Comparison of ENCODE assay signal across 8 cellular contexts in genomic region chr1:43978264-43978550, GRCh38. TPM values are rescaled to one million over a fixed set of nuclear protein-coding genes. Genes with fewer than 3 reads are reported as not detected.
DNase-seq lines count a peak whose midpoint lies in the region; ATAC-seq and TF ChIP-seq lines count a peak whose summit lies in the region.

No MANE protein-coding gene starts in this region.

- H3K4me1 ChIP-seq in HUES6 (ENCODE audit: control insufficient read depth, insufficient read depth, low read length) = peaks cover 25% of the 10 kb centered on the region
- H3K4me1 ChIP-seq in ascending aorta = peaks cover 11 to 27% of the 10 kb centered on the region in 2 donors
- peaks cover 56 to 60% of the 10 kb centered on the region in 2 donors for H3K4me1 ChIP-seq in mucosa of rectum (ENCODE audit: control insufficient read depth in 2 of 2, insufficient read depth in 2 of 2, low read length in 2 of 2)
- H3K4me1 ChIP-seq in sigmoid colon = peaks cover 0 to 63% (median 52%) of the 10 kb centered on the region in 4 donors

- TF ChIP-seq CTCF in AG10803 (conservative IDR thresholded peaks at IDR 0.05; ENCODE audit: low read length) (no peak), ascending aorta (IDR thresholded peaks at IDR 0.05) (no peak), GM13976 (IDR thresholded peaks at IDR 0.05; ENCODE audit: borderline replicate concordance, control extremely low read depth, extremely low read depth, insufficient read depth, missing control alignments) (no peak), sigmoid colon (IDR thresholded peaks at IDR 0.05) (no peak)

- DNase-seq in AG10803 (ENCODE audit: low read depth) = no peak
- DNase-seq in ascending aorta (ENCODE audit: low spot score in 2 of 2) = no peak
- DNase-seq in HUDEP-2 (lab: John Stamatoyannopoulos, UW; ENCODE audit: unreplicated experiment in 76 of 76) = no peak
- no peak for DNase-seq in GM13976 (ENCODE audit: low spot score)
- no peak for DNase-seq in sigmoid colon

- H3K4me3 ChIP-seq in AG10803 (ENCODE audit: low read length) (peak overlapping the region; percentile 70), HUES6 (ENCODE audit: low read depth, low read length) (peak overlapping the region; percentile 71), ascending aorta (peak overlapping the region; percentile 56 to 65), mucosa of rectum (ENCODE audit: low read length in 2 of 2) (peak overlapping the region; percentile 65 to 71), sigmoid colon (peak overlapping the region in 1 of 4 donors; percentile 91)

- H3K27me3 ChIP-seq in HUES6 (ENCODE audit: control insufficient read depth, insufficient read depth, low read length) (no peaks in the 10 kb centered on the region), ascending aorta (no peaks in the 10 kb centered on the region), mucosa of rectum (ENCODE audit: control insufficient read depth in 2 of 2, insufficient read depth in 2 of 2, low read length in 2 of 2) (no peaks in the 10 kb centered on the region), sigmoid colon (no peaks in the 10 kb centered on the region)

- intact Hi-C loops in ascending aorta (cut with DNase I) = no loop called here
- intact Hi-C loops in sigmoid colon (cut with DNase I) = no loop called here

- TF ChIP-seq EP300 in sigmoid colon (IDR thresholded peaks at IDR 0.05) = no peak

- ATAC-seq in HG03175 (IDR thresholded peaks at IDR 0.05; ENCODE audit: unreplicated experiment) = no peak

- 50 to 77% methylated on average over 5 of the region's 5 CpGs for WGBS in sigmoid colon, 2 donors

- no peak for TF ChIP-seq POLR2A in sigmoid colon (IDR thresholded peaks at IDR 0.05)

- no peak overlapping the region for H3K27ac ChIP-seq in HUES6 (ENCODE audit: low read depth, low read length)
- H3K27ac ChIP-seq in ascending aorta = no peak overlapping the region
- no peak overlapping the region for H3K27ac ChIP-seq in mucosa of rectum (ENCODE audit: low read depth in 2 of 2, low read length in 2 of 2)
- H3K27ac ChIP-seq in sigmoid colon = peak overlapping the region in 2 of 4 donors; percentile 58 to 63

- H3K9ac ChIP-seq in HUES6 (ENCODE audit: low read length) (peak overlapping the region; percentile 88), mucosa of rectum (ENCODE audit: low read depth in 1 of 2, low read length in 2 of 2) (peak overlapping the region in 1 of 2 donors; percentile 71)

- H3K36me3 ChIP-seq in HUES6 (ENCODE audit: control insufficient read depth, insufficient read depth, low read length) (peaks cover 38% of the 10 kb centered on the region), ascending aorta (peaks cover 9 to 14% of the 10 kb centered on the region in 2 donors), mucosa of rectum (ENCODE audit: control insufficient read depth in 2 of 2, insufficient read depth in 2 of 2, low read length in 2 of 2) (peaks cover 20% of the 10 kb centered on the region in 2 donors), sigmoid colon (peaks cover 0 to 23% (median 11%) of the 10 kb centered on the region in 4 donors)

- in situ Hi-C loops in GM13976 (cut with MboI; ENCODE audit: low sequenced_read_pairs, unreplicated experiment) = no loop called here

- H3K9me3 ChIP-seq in HUES6 (ENCODE audit: control insufficient read depth, insufficient read depth, low read depth, low read length) (no peaks in the 10 kb centered on the region), ascending aorta (no peaks in the 10 kb centered on the region), mucosa of rectum (ENCODE audit: control insufficient read depth in 2 of 2, low read length in 2 of 2) (no peaks in the 10 kb centered on the region), sigmoid colon (no peaks in the 10 kb centered on the region)

RNA-seq across cellular contexts. Expression of gene B4GALT2, which starts 0.8 kb away (rescaled TPM):
- total RNA-seq in ascending aorta (93.2 TPM), sigmoid colon (10 to 100 TPM; 30.1 to 55.9 (median 51.1) TPM)
- polyA plus RNA-seq in sigmoid colon = 10 to 100 TPM; 14.8 to 32.0 (median 26.4) TPM

RNA-seq across cellular contexts. Expression of gene ATP6V0B, which starts 3.4 kb away (rescaled TPM):
- total RNA-seq in ascending aorta = 115 TPM
- total RNA-seq in sigmoid colon = 100 to 1,000 TPM in 3 of 4 donors, 10 to 100 TPM in 1; 67.9 to 152 (median 128) TPM
- 100 to 1,000 TPM; 108 to 286 (median 129) TPM for polyA plus RNA-seq in sigmoid colon

RNA-seq across cellular contexts. Expression of gene DPH2, which starts 8.4 kb away (rescaled TPM):
- 69.3 TPM for total RNA-seq in ascending aorta
- total RNA-seq in sigmoid colon = 10 to 100 TPM; 10.7 to 37.2 (median 12.8) TPM
- polyA plus RNA-seq in sigmoid colon = 10 to 100 TPM; 10.8 to 31.3 (median 11.3) TPM

RNA-seq across cellular contexts. Expression of gene CCDC24, which starts 13.2 kb away (rescaled TPM):
- total RNA-seq in ascending aorta = 4.8 TPM
- total RNA-seq in sigmoid colon = 1 to 10 TPM; 2.7 to 6.6 (median 3.9) TPM
- 10 to 100 TPM; 16.7 to 19.2 (median 19.2) TPM for polyA plus RNA-seq in sigmoid colon

RNA-seq across cellular contexts. Expression of gene IPO13, which starts 31.5 kb away (rescaled TPM):
- total RNA-seq in ascending aorta (6.2 TPM), sigmoid colon (10 to 100 TPM; 16.1 to 27.1 (median 22.3) TPM)
- 10 to 100 TPM in 2 of 3 donors, 1 to 10 TPM in 1; 9.6 to 15.5 (median 10.4) TPM for polyA plus RNA-seq in sigmoid colon
